ENCODE assay signal across 8 cellular contexts in the genomic region with DNA sequence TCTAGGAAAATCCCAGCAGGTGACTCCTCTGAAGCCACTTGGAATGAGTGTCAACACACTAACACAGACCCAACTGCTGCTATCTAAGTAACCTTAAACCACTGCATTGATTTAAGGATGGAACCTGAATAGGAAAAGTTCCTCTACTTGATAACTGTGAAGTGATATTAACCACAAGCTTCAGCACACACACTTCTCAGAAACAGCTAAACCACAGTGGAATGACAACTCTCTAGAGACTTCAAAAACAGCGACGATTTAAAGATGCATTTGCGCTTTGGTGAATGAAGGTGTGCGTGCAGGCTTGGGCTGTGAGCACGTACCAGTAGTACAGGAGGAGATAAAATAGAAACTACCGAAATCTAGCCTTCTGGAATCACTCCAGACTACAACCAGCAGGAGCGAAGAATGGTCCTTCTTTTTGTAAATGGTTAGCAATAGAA.
DNase-seq lines count a peak whose midpoint lies in the region; ATAC-seq and TF ChIP-seq lines count a peak whose summit lies in the region.

No MANE protein-coding gene starts in this region.

- peak overlapping the region; percentile 75 to 87 (median 86) for H3K27ac ChIP-seq in esophagus squamous epithelium
- H3K27ac ChIP-seq in urinary bladder (ENCODE audit: low read depth): no peak overlapping the region

- no peaks in the 10 kb centered on the region for H3K27me3 Mint-ChIP-seq in osteocyte (ENCODE audit: unreplicated experiment)

- WGBS in esophagus squamous epithelium, 2 donors: 13 to 22% methylated on average over 7 of the region's 7 CpGs
- WGBS in urinary bladder: 6% methylated on average over 7 of the region's 7 CpGs

- no peak for TF ChIP-seq CTCF in esophagus squamous epithelium (IDR thresholded peaks at IDR 0.05)
- no peak for TF ChIP-seq CTCF in osteocyte (IDR thresholded peaks at IDR 0.05)

- H3K36me3 ChIP-seq in esophagus squamous epithelium (peaks cover 0 to 6% (median 0%) of the 10 kb centered on the region in 3 donors), urinary bladder (ENCODE audit: insufficient read depth) (no peaks in the 10 kb centered on the region)

- H3K4me1 ChIP-seq in esophagus squamous epithelium (peaks cover 0 to 35% (median 0%) of the 10 kb centered on the region in 3 donors), urinary bladder (ENCODE audit: insufficient read depth) (no peaks in the 10 kb centered on the region)

- peak overlapping the region; percentile 93 for H3K4me3 Mint-ChIP-seq in osteocyte (ENCODE audit: unreplicated experiment)

- peak in 1 of 4 donors; percentile 9 for TF ChIP-seq POLR2A in esophagus squamous epithelium (IDR thresholded peaks at IDR 0.05)

- peak; percentile 9 for ATAC-seq in Right ventricle myocardium inferior
- ATAC-seq in left colon: no peak

- no peaks in the 10 kb centered on the region for H3K9me3 ChIP-seq in esophagus squamous epithelium

- no peaks in the 10 kb centered on the region for H3K36me3 Mint-ChIP-seq in osteocyte (ENCODE audit: unreplicated experiment)

- H3K27me3 ChIP-seq in esophagus squamous epithelium: no peaks in the 10 kb centered on the region

- peak overlapping the region; percentile 61 to 81 (median 70) for H3K4me3 ChIP-seq in esophagus squamous epithelium
- peak overlapping the region; percentile 68 for H3K4me3 ChIP-seq in urinary bladder (ENCODE audit: low read depth, low read length)

- intact Hi-C loops in Right ventricle myocardium inferior (cut with DNase I): loop anchor here (5.0 kb wide), 4 partner anchors 38 to 138 kb away; a partner anchor contains a TSS
- intact Hi-C loops in cardiac septum (cut with DNase I): loop anchor here (2.0 to 5.0 kb wide), 2 partner anchors 117 to 138 kb away; a partner anchor contains a TSS
- intact Hi-C loops in esophagus squamous epithelium (cut with DNase I): no loop called here
- intact Hi-C loops in left colon (cut with DNase I, micrococcal nuclease): no loop called here

- peak overlapping the region; percentile 92 for H3K27ac Mint-ChIP-seq in osteocyte (ENCODE audit: unreplicated experiment)

- DNase-seq in Right ventricle myocardium inferior (ENCODE audit: missing footprints) (no peak), cardiac septum (ENCODE audit: low spot score) (no peak), LHCN-M2 (ENCODE audit: low read depth) (peak; percentile 63), esophagus squamous epithelium (lab: John Stamatoyannopoulos, UW) (no peak), osteocyte (ENCODE audit: extremely low spot score, unreplicated experiment) (no peak), left colon (no peak)
- DNase-seq in activated CD4-positive, alpha-beta T cell treated with anti-CD3 and anti-CD28 coated beads, Interleukin-2, amount 50 U/mL, for 48 hours: peak; percentile 44 to 54

- H3K9me3 Mint-ChIP-seq in osteocyte (ENCODE audit: unreplicated experiment): no peaks in the 10 kb centered on the region

- H3K4me1 Mint-ChIP-seq in osteocyte (ENCODE audit: unreplicated experiment): peaks cover 22% of the 10 kb centered on the region

Comparison
In these comparisons a context has a peak if more than half of its experiments do, and no peak if none do; other contexts are left out.
1. DNase-seq: peak in LHCN-M2 (single experiment) and activated CD4-positive, alpha-beta T cell treated with anti-CD3 and anti-CD28 coated beads, Interleukin-2, amount 50 U/mL, for 48 hours (2 of 2); none in Right ventricle myocardium inferior (single experiment), cardiac septum (single experiment), esophagus squamous epithelium (single experiment), osteocyte (single experiment) and left colon (0 of 2).
2. intact Hi-C loops: an anchor here in Right ventricle myocardium inferior (5.0 kb wide) and cardiac septum (2.0 to 5.0 kb wide); none called in esophagus squamous epithelium and left colon.